ENCODE assay signal across 15 cellular contexts in the genomic region with DNA sequence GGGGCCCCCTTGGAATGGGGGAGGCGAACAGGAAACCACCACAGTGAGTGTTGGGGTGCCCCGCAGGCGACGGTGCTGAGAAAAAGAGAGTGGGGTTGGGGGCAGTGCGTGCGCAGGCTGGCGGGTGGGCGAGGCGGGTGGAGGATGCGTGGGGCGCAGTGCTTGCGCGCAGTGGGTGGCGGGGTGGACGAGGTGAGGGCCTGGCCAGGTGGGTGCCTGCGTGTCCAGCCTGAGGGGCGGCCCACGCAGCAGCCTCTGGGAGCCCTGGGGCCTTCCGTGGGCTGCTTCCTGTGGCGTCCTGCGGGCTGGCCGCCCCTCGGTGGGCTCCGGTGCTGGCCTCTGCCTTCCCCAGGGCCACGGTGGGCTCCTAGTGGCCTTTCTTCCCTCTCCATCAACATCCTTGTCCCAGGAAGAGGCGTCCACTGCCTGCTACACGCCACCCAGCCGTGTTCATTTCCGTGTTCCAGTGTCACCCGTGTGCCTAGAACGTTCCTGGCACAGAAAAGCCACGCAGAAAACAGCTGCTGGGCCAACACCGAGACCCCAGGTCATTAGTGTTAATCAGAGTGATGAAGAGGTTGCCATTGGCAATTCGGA.
"Had no signal": no experiment of that assay in that cellular context is flagged by ENCODE, and none has a peak within 500 bp of the region (broad histone marks: within the 10 kb centered on the region; RNA-seq: fewer than 3 reads in every experiment).

No MANE protein-coding gene starts in this region.

- FAIRE-seq: astrocyte, keratinocyte had no signal

- H3K27ac ChIP-seq: gastrocnemius medialis, neutrophil, SK-N-MC had no signal

- H3K4me3 ChIP-seq: breast epithelium, gastrocnemius medialis, SK-N-MC had no signal

- ATAC-seq: esophagus mucosa; gastrocnemius medialis; naive thymus-derived CD4-positive, alpha-beta T cell had no signal

- DNase-seq: activated CD4-positive, alpha-beta memory T cell treated with anti-CD3 and anti-CD28 coated beads for 36 hours; activated CD4-positive, alpha-beta T cell treated with anti-CD3 and anti-CD28 coated beads for 4 hours; activated naive CD4-positive, alpha-beta T cell treated with anti-CD3 and anti-CD28 coated beads, Interleukin-2, amount 50 U/mL, for 16 hours; cortex of kidney; effector CD4-positive, alpha-beta T cell; gastrocnemius medialis; mammary epithelial cell; naive thymus-derived CD4-positive, alpha-beta T cell; stimulated activated CD8-positive, alpha-beta memory T cell treated with anti-CD3 and anti-CD28 coated beads, Interleukin-4, amount 100 ng/mL, for 48 hours had no signal

- H3K9me3 ChIP-seq: breast epithelium, gastrocnemius medialis, neutrophil had no signal

- H3K36me3 ChIP-seq: breast epithelium, gastrocnemius medialis had no signal

- H3K27me3 ChIP-seq: breast epithelium, gastrocnemius medialis, neutrophil had no signal
